Comparison of ENCODE assay signal across 11 cellular contexts in the genomic region with DNA sequence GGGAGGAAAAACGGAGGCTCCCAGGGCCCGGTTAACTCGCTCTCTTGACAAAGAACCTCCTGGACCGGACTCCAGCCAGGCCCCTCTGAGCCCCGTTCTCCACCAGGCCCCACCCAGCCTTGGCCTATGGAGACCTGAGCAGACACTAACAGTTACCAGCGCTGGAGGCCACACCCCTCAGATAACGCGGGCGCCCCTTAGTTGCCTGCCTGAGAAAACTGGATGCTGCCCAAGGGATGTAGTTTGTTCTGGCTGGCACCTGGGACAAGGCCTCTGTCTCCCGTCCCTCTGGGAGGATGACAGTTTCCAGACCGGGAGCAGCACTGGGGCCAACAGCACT. TPM values are rescaled to one million over a fixed set of nuclear protein-coding genes. Genes with fewer than 3 reads are reported as not detected.
DNase-seq lines count a peak whose midpoint lies in the region; ATAC-seq and TF ChIP-seq lines count a peak whose summit lies in the region.
"Not testable (repeated sequence)": the region's sequence is repeated elsewhere in the genome, so short reads cannot be mapped to it uniquely, and the experiment has no call there.
"Had no signal": no experiment of that assay in that cellular context is flagged by ENCODE, and none has a peak within 500 bp of the region (broad histone marks: within the 10 kb centered on the region; RNA-seq: fewer than 3 reads in every experiment).

No MANE protein-coding gene starts in this region.

- H3K27me3 ChIP-seq in ectodermal cell (ENCODE audit: control insufficient read depth, insufficient read depth, low read length, poor library complexity, severe bottlenecking) (peaks cover 52% of the 10 kb centered on the region), iPS DF 6.9 (ENCODE audit: control insufficient read depth, insufficient read depth, low read length) (peaks cover 17% of the 10 kb centered on the region)
- H3K27me3 ChIP-seq in mononuclear cell (ENCODE audit: insufficient read depth, low read length), result not testable (repeated sequence)

- not testable (repeated sequence) for H3K9me3 Mint-ChIP-seq in T-cell; activated naive CD8-positive, alpha-beta T cell (ENCODE audit: low read depth); progenitor cell of endocrine pancreas (ENCODE audit: low read depth)

- H3K4me3 ChIP-seq in ectodermal cell (ENCODE audit: insufficient read depth, low read depth, low read length), result peak overlapping the region; percentile 47
- H3K4me3 ChIP-seq in iPS DF 6.9 (ENCODE audit: low read length), result peak overlapping the region; percentile 30
- peak overlapping the region; percentile 28 for H3K4me3 ChIP-seq in mononuclear cell (ENCODE audit: low read length)

- H3K4me1 Mint-ChIP-seq in T-cell, result peaks cover 11 to 21% (median 19%) of the 10 kb centered on the region in 3 donors
- peaks cover 17% of the 10 kb centered on the region for H3K4me1 Mint-ChIP-seq in activated naive CD8-positive, alpha-beta T cell (ENCODE audit: low read depth)
- peaks cover 17% of the 10 kb centered on the region for H3K4me1 Mint-ChIP-seq in progenitor cell of endocrine pancreas (ENCODE audit: low read depth)

- DNase-seq in T-cell, result peak in 1 of 34 experiments; percentile 30
- not testable (repeated sequence) for DNase-seq in iPS DF 6.9 (ENCODE audit: low read depth, low spot score); progenitor cell of endocrine pancreas (ENCODE audit: low spot score, unreplicated experiment)

- TF ChIP-seq CTCF in progenitor cell of endocrine pancreas (IDR thresholded peaks at IDR 0.05; ENCODE audit: unreplicated experiment), result not testable (repeated sequence)

- not testable (repeated sequence) for H3K27ac Mint-ChIP-seq in T-cell; activated naive CD8-positive, alpha-beta T cell; progenitor cell of endocrine pancreas

- not testable (repeated sequence) for H3K27ac ChIP-seq in ectodermal cell (ENCODE audit: insufficient read depth, low read depth, low read length, poor library complexity, severe bottlenecking); iPS DF 6.9 (ENCODE audit: low read length)

- CTCF ChIA-PET in T-cell (lab: Charles Lee), result interaction anchor here in 1 of 2 donors (1.5 kb wide), 1 partner anchor 44 kb away, joined by 7 read pairs; no protein-coding TSS in a partner anchor

- 1 to 4% methylated on average over 9 of the region's 11 CpGs for whole genome bisulfite sequencing in ectodermal cell, 2 experiments
- WGBS in iPS DF 6.9 (ENCODE audit: insufficient coverage, insufficient read length), result no CpG with 5 or more reads among the region's 11 CpGs

- H3K36me3 ChIP-seq in ectodermal cell (ENCODE audit: control insufficient read depth, insufficient read depth, low read length); iPS DF 6.9 (ENCODE audit: control insufficient read depth, insufficient read depth, low read length): not testable (repeated sequence)

- H3K4me1 ChIP-seq in ectodermal cell (ENCODE audit: control insufficient read depth, insufficient read depth, low read length); iPS DF 6.9 (ENCODE audit: control insufficient read depth, insufficient read depth, low read length); mononuclear cell (ENCODE audit: insufficient read depth, low read length): not testable (repeated sequence)

- H3K36me3 Mint-ChIP-seq in T-cell; activated naive CD8-positive, alpha-beta T cell; progenitor cell of endocrine pancreas (ENCODE audit: insufficient read depth): not testable (repeated sequence)

- POLR2A ChIA-PET in T-cell (lab: Charles Lee), result not testable (repeated sequence)

- ATAC-seq in GM21526 (IDR thresholded peaks at IDR 0.05; ENCODE audit: low FRiP score, unreplicated experiment), result peak; percentile 93
- ATAC-seq in T-cell (replicated peaks in 1 of 4), result peak in 3 of 4 experiments; percentile 34 to 55 (median 53)

- H3K27me3 Mint-ChIP-seq in T-cell, result peaks cover 8 to 20% of the 10 kb centered on the region in 2 donors
- H3K27me3 Mint-ChIP-seq in activated naive CD8-positive, alpha-beta T cell, result not testable (repeated sequence)
- H3K27me3 Mint-ChIP-seq in progenitor cell of endocrine pancreas, result peaks cover 49% of the 10 kb centered on the region

- H3K4me3 Mint-ChIP-seq in T-cell (peak overlapping the region in 2 of 3 donors; percentile 25 to 72), progenitor cell of endocrine pancreas (ENCODE audit: low read depth) (peak overlapping the region; percentile 53)
- H3K4me3 Mint-ChIP-seq in activated naive CD8-positive, alpha-beta T cell, result peak overlapping the region; percentile 68

- H3K9me3 ChIP-seq in ectodermal cell (ENCODE audit: control insufficient read depth, low read length); iPS DF 6.9 (ENCODE audit: control insufficient read depth, insufficient read depth, low read length); mononuclear cell (ENCODE audit: low read depth, low read length): not testable (repeated sequence)

RNA-seq across cellular contexts. Expression of gene FLT4, which starts 24.8 kb away (rescaled TPM):
- total RNA-seq in T-cell (10 to 100 TPM in 1 of 5 donors, 1 to 10 TPM in 4; 5.0 to 11.6 (median 8.6) TPM), mononuclear cell (1.3 TPM), progenitor cell of endocrine pancreas (2.0 TPM in 2 replicates)
- polyA plus RNA-seq in ectodermal cell (2013, experiment 1 of 4), result 7.8 TPM
- 6.6 TPM for polyA plus RNA-seq in ectodermal cell (2013, experiment 2 of 4)
- polyA plus RNA-seq in ectodermal cell (2013, experiment 3 of 4), result 7.2 TPM
- 6.8 TPM for polyA plus RNA-seq in ectodermal cell (2013, experiment 4 of 4)
- total RNA-seq: B cell, GM23248, M059J, osteoblast had no signal
- polyA plus RNA-seq: GM23248 had no signal
